ENCODE assay signal across 35 cellular contexts in the genomic region with DNA sequence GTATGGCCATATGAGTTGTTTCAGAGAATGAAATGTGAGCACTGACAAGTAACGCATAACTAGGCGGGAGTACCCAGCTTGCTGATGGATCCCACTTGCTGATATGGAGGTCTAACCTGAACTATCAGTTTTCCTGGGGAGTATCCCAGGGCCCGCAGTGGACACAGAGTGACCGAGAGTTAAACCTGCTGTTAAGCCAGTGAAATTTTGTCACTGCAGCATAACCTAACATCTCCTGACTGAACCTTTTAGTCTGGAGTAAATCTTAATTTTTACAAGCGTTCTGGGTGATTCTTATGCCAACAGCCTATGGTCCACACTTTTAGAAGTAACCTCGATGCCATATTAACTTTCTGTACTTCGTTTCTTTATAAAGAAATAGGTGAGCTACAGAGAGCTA. TPM values are rescaled to one million over a fixed set of nuclear protein-coding genes. Genes with fewer than 3 reads are reported as not detected.
"Had no signal": no experiment of that assay in that cellular context is flagged by ENCODE, and none has a peak within 500 bp of the region (broad histone marks: within the 10 kb centered on the region; RNA-seq: fewer than 3 reads in every experiment).

No MANE protein-coding gene starts in this region.

- DNase-seq: activated B cell treated with CpG ODN at 0.5 μM for 24 hours; activated CD4-positive, alpha-beta memory T cell treated with anti-CD3 and anti-CD28 coated beads for 36 hours; activated CD4-positive, alpha-beta T cell treated with anti-CD3 and anti-CD28 coated beads for 4 hours; activated CD4-positive, alpha-beta T cell treated with anti-CD3 and anti-CD28 coated beads, Interleukin-2, amount 10 ng/mL, durations not matched to agents 24 days and 14 days; activated CD4-positive, alpha-beta T cell treated with anti-CD3 and anti-CD28 coated beads, Interleukin-2, amount 50 U/mL, for 1 hour; activated CD4-positive, alpha-beta T cell treated with anti-CD3 and anti-CD28 coated beads, Interleukin-2, amount 50 U/mL, for 4 hours; activated CD4-positive, CD25-positive, alpha-beta regulatory T cell treated with anti-CD3 and anti-CD28 coated beads, Interleukin-2, amount 50 U/mL, for 72 hours; activated CD8-positive, alpha-beta memory T cell treated with anti-CD3 and anti-CD28 coated beads, Interleukin-2, amount 50 U/mL, for 4 hours; activated CD8-positive, alpha-beta T cell treated with anti-CD3 and anti-CD28 coated beads for 36 hours; activated effector memory CD4-positive, alpha-beta T cell treated with anti-CD3 and anti-CD28 coated beads, Interleukin-2, amount 50 U/mL, for 16 hours; activated gamma-delta T cell treated with Interleukin-2 at 50 U/mL for 16 hours; activated naive CD4-positive, alpha-beta T cell; activated naive CD4-positive, alpha-beta T cell treated with anti-CD3 and anti-CD28 coated beads for 36 hours; activated naive CD4-positive, alpha-beta T cell treated with anti-CD3 and anti-CD28 coated beads, Interleukin-2, amount 50 U/mL, for 16 hours; activated naive CD8-positive, alpha-beta T cell treated with anti-CD3 and anti-CD28 coated beads for 36 hours; activated T-cell treated with anti-CD3 and anti-CD28 coated beads for 4 hours; activated T-cell treated with anti-CD3 and anti-CD28 coated beads, Interleukin-2, amount 50 U/mL, for 1 hour; activated T-cell treated with anti-CD3 and anti-CD28 coated beads, Interleukin-2, amount 50 U/mL, for 4 hours; activated T-cell treated with anti-CD3 and anti-CD28 coated beads, Interleukin-2, amount 50 U/mL, for 72 hours; adrenal gland; amniotic stem cell; anterior cingulate cortex; caudate nucleus; SW 1271; T-helper 1 cell; T-helper 2 cell; T-helper 9 cell had no signal

- H3K4me3 ChIP-seq: adrenal gland, ascending aorta, cardiac muscle cell had no signal

- H3K27ac ChIP-seq: adrenal gland, ascending aorta, cardiac muscle cell, VCaP had no signal

- H3K4me1 ChIP-seq: adrenal gland, ascending aorta had no signal

- ATAC-seq: activated CD8-positive, alpha-beta T cell treated with anti-CD3 and anti-CD28 coated beads for 36 hours; activated naive CD4-positive, alpha-beta T cell treated with anti-CD3 and anti-CD28 coated beads, Interleukin-2, amount 50 U/mL, for 72 hours; activated T-cell treated with anti-CD3 and anti-CD28 coated beads, Interleukin-2, amount 50 U/mL, for 4 hours; activated T-cell treated with anti-CD3 and anti-CD28 coated beads, Interleukin-2, amount 50 U/mL, for 72 hours; activated T-helper 17 cell treated with anti-CD3 and anti-CD28 coated beads, Interleukin-2, amount 50 U/mL, for 72 hours had no signal

- H3K36me3 ChIP-seq: adrenal gland, ascending aorta, cardiac muscle cell had no signal

- FAIRE-seq: bronchial epithelial cell, TTC549 had no signal

- H3K27me3 ChIP-seq: ascending aorta, cardiac muscle cell had no signal

- H3K9me3 ChIP-seq: adrenal gland, ascending aorta had no signal

RNA-seq across cellular contexts. Expression of gene TGFA, which starts 54.4 kb away (rescaled TPM):
- total RNA-seq: activated CD4-positive, alpha-beta T cell treated with anti-CD3 and anti-CD28 coated beads, Interleukin-2, amount 10 ng/mL, durations not matched to agents 24 days and 14 days; activated T-helper 1 cell treated with anti-CD3 and anti-CD28 coated beads, Interleukin-12 subunit alpha, Interleukin-12 subunit beta, Interleukin-2, Interleukin-4 antibody, amounts not matched to agents 30 ng/mL and 10 ng/mL and 1 ng/mL, durations not matched to agents 14 hours and 24 hours and 36 hours had no signal
- polyA plus RNA-seq: cardiac muscle cell had no signal
